18 cellular contexts compared by ENCODE assay signal in genomic region chr20:35433337-35433736, GRCh38. TPM values are rescaled to one million over a fixed set of nuclear protein-coding genes. Genes with fewer than 3 reads are reported as not detected.
DNase-seq lines count a peak whose midpoint lies in the region; ATAC-seq and TF ChIP-seq lines count a peak whose summit lies in the region.
"Had no signal": no experiment of that assay in that cellular context is flagged by ENCODE, and none has a peak within 500 bp of the region (broad histone marks: within the 10 kb centered on the region; RNA-seq: fewer than 3 reads in every experiment).

No MANE protein-coding gene starts in this region.

- H3K9me3 ChIP-seq in RWPE2 (ENCODE audit: severe bottlenecking) (no peaks in the 10 kb centered on the region), endodermal cell (ENCODE audit: control insufficient read depth, low read length) (no peaks in the 10 kb centered on the region)
- H3K9me3 ChIP-seq: BLaER1 had no signal

- 0 out of 2 replicates have a peak, but pooled peaks cover 6% of the 10 kb centered on the region for H3K4me1 ChIP-seq in GM23338 (ENCODE audit: insufficient read depth)
- no peaks in the 10 kb centered on the region for H3K4me1 ChIP-seq in RWPE2 (ENCODE audit: insufficient read depth, poor library complexity, severe bottlenecking)
- H3K4me1 ChIP-seq in endodermal cell (ENCODE audit: control insufficient read depth, insufficient read depth, low read length): peaks cover 3% of the 10 kb centered on the region

- H3K79me2 ChIP-seq in GM23338 (replicated peaks; ENCODE audit: insufficient read depth): no peaks in the 10 kb centered on the region

- H3K4me1 Mint-ChIP-seq in GM23338 (peaks cover 34% of the 10 kb centered on the region), endodermal cell (peaks cover 22% of the 10 kb centered on the region), progenitor cell of endocrine pancreas (ENCODE audit: low read depth) (peaks cover 19% of the 10 kb centered on the region)
- H3K4me1 Mint-ChIP-seq in activated T-helper 17 cell treated with anti-CD3 and anti-CD28 coated beads, Interleukin-2, amount 50 U/mL, for 72 hours: peaks cover 8% of the 10 kb centered on the region

- no peaks in the 10 kb centered on the region for H3F3A ChIP-seq in GM23338 (replicated peaks; ENCODE audit: low read depth)

- peaks cover 6% of the 10 kb centered on the region for H3K27me3 Mint-ChIP-seq in GM23338 (ENCODE audit: insufficient read depth, low read depth, poor library complexity)
- no peaks in the 10 kb centered on the region for H3K27me3 Mint-ChIP-seq in endodermal cell (ENCODE audit: insufficient read depth)
- H3K27me3 Mint-ChIP-seq in progenitor cell of endocrine pancreas: no peaks in the 10 kb centered on the region
- no peaks in the 10 kb centered on the region for H3K27me3 Mint-ChIP-seq in activated T-helper 17 cell treated with anti-CD3 and anti-CD28 coated beads, Interleukin-2, amount 50 U/mL, for 72 hours
- H3K27me3 Mint-ChIP-seq: CD4-positive, alpha-beta memory T cell had no signal

- H3K36me3 ChIP-seq in GM23338 (ENCODE audit: insufficient read depth): no peaks in the 10 kb centered on the region
- H3K36me3 ChIP-seq in RWPE2 (ENCODE audit: low read depth): no peaks in the 10 kb centered on the region
- no peaks in the 10 kb centered on the region for H3K36me3 ChIP-seq in endodermal cell (ENCODE audit: control insufficient read depth, insufficient read depth, low read length)
- H3K36me3 ChIP-seq: BLaER1 had no signal

- ATAC-seq in GM23338 (no peak), RWPE2 (ENCODE audit: low read depth) (0 out of 3 replicates have a peak, but pooled peaks have one; percentile 5)
- no peak for ATAC-seq in activated T-helper 17 cell treated with anti-CD3 and anti-CD28 coated beads, Interleukin-2, amount 50 U/mL, for 72 hours (replicated peaks)

- no peaks in the 10 kb centered on the region for H3K9me3 Mint-ChIP-seq in GM23338
- H3K9me3 Mint-ChIP-seq in endodermal cell: no peaks in the 10 kb centered on the region
- H3K9me3 Mint-ChIP-seq in progenitor cell of endocrine pancreas (ENCODE audit: low read depth): no peaks in the 10 kb centered on the region
- no peaks in the 10 kb centered on the region for H3K9me3 Mint-ChIP-seq in activated T-helper 17 cell treated with anti-CD3 and anti-CD28 coated beads, Interleukin-2, amount 50 U/mL, for 72 hours
- H3K9me3 Mint-ChIP-seq: CD14-positive monocyte; CD4-positive, alpha-beta memory T cell; H9 had no signal

- H3K27ac Mint-ChIP-seq in GM23338 (no peak overlapping the region), endodermal cell (peak overlapping the region; percentile 27), progenitor cell of endocrine pancreas (peak overlapping the region; percentile 83)
- no peak overlapping the region for H3K27ac Mint-ChIP-seq in activated T-helper 17 cell treated with anti-CD3 and anti-CD28 coated beads, Interleukin-2, amount 50 U/mL, for 72 hours

- H3K4me2 ChIP-seq in GM23338: no peak overlapping the region
- H3K4me2 ChIP-seq: BLaER1 had no signal

- H3K9me2 ChIP-seq in GM23338 (ENCODE audit: insufficient read depth): no peaks in the 10 kb centered on the region

- no peak overlapping the region for H3K4me3 Mint-ChIP-seq in GM23338
- no peak overlapping the region for H3K4me3 Mint-ChIP-seq in endodermal cell
- no peak overlapping the region for H3K4me3 Mint-ChIP-seq in progenitor cell of endocrine pancreas (ENCODE audit: low read depth)
- H3K4me3 Mint-ChIP-seq in activated T-helper 17 cell treated with anti-CD3 and anti-CD28 coated beads, Interleukin-2, amount 50 U/mL, for 72 hours: no peak overlapping the region
- H3K4me3 Mint-ChIP-seq: CD14-positive monocyte, H9 had no signal

- TF ChIP-seq CTCF in GM23338 (conservative IDR thresholded peaks at IDR 0.05; ENCODE audit: low read depth in 2 of 2): no peak
- no peak for TF ChIP-seq CTCF in RWPE2 (IDR thresholded peaks at IDR 0.05; ENCODE audit: poor library complexity, severe bottlenecking)
- no peak for TF ChIP-seq CTCF in endodermal cell (conservative IDR thresholded peaks at IDR 0.05)
- TF ChIP-seq CTCF in progenitor cell of endocrine pancreas (IDR thresholded peaks at IDR 0.05; ENCODE audit: unreplicated experiment): no peak

- H3K27me3 ChIP-seq in GM23338 (ENCODE audit: insufficient read depth): no peaks in the 10 kb centered on the region
- H3K27me3 ChIP-seq in RWPE2 (ENCODE audit: insufficient read depth, poor library complexity, severe bottlenecking): no peaks in the 10 kb centered on the region
- no peaks in the 10 kb centered on the region for H3K27me3 ChIP-seq in endodermal cell (ENCODE audit: control insufficient read depth, insufficient read depth, low read length, poor library complexity, severe bottlenecking)
- H3K27me3 ChIP-seq: BLaER1 had no signal

- DNase-seq in GM23338 (ENCODE audit: low spot score): no peak
- no peak for DNase-seq in RWPE2 (ENCODE audit: low spot score)
- no peak for DNase-seq in endodermal cell
- DNase-seq in progenitor cell of endocrine pancreas (ENCODE audit: low spot score, unreplicated experiment): no peak
- DNase-seq in NCI-H345 (lab: John Stamatoyannopoulos, UW): no peak
- no peak for DNase-seq in T-helper 1 cell
- DNase-seq: 8988T; Calu3; CD4-positive, alpha-beta memory T cell; DMS79 treated with DMSO at 0.1 percent for 48 hours; GF-D8; GOT3; H9 had no signal

- H3K4me3 ChIP-seq in GM23338 (no peak overlapping the region), RWPE2 (ENCODE audit: severe bottlenecking) (no peak overlapping the region), endodermal cell (ENCODE audit: low read length) (no peak overlapping the region)
- H3K4me3 ChIP-seq: BLaER1 had no signal

- WGBS in endodermal cell (ENCODE audit: insufficient coverage in 1 of 2, insufficient read length in 1 of 2), 2 experiments: 92 to 100% methylated on average over 2 of the region's 2 CpGs

- H3K9ac ChIP-seq in endodermal cell (ENCODE audit: extremely low read depth, low read length, poor library complexity, severe bottlenecking): no peak overlapping the region
- H3K9ac ChIP-seq: BLaER1 had no signal

- H3K36me3 Mint-ChIP-seq in GM23338 (ENCODE audit: low read depth): no peaks in the 10 kb centered on the region
- H3K36me3 Mint-ChIP-seq in endodermal cell (ENCODE audit: low read depth): no peaks in the 10 kb centered on the region
- no peaks in the 10 kb centered on the region for H3K36me3 Mint-ChIP-seq in progenitor cell of endocrine pancreas (ENCODE audit: insufficient read depth)
- H3K36me3 Mint-ChIP-seq in activated T-helper 17 cell treated with anti-CD3 and anti-CD28 coated beads, Interleukin-2, amount 50 U/mL, for 72 hours (ENCODE audit: low read depth): no peaks in the 10 kb centered on the region
- H3K36me3 Mint-ChIP-seq: CD14-positive monocyte; CD4-positive, alpha-beta memory T cell had no signal

- H3K27ac ChIP-seq in GM23338 (ENCODE audit: low read depth): no peak overlapping the region
- no peak overlapping the region for H3K27ac ChIP-seq in RWPE2 (ENCODE audit: poor library complexity, severe bottlenecking)
- H3K27ac ChIP-seq in endodermal cell (ENCODE audit: low read depth, low read length): no peak overlapping the region
- H3K27ac ChIP-seq: BLaER1 had no signal

- H2AFZ ChIP-seq in GM23338: peak overlapping the region; percentile 74; the same call in 1 of the 2 replicates

- no peaks in the 10 kb centered on the region for H4K20me1 ChIP-seq in GM23338 (replicated peaks; ENCODE audit: insufficient read depth)
- H4K20me1 ChIP-seq: BLaER1 had no signal

TF ChIP-seq in GM23338, 12 proteins besides CTCF, POLR2A, EP300 and RAD21 (continues in another document):
- no peak for TF ChIP-seq JUNB (IDR thresholded peaks at IDR 0.05; ENCODE audit: unreplicated experiment)

RNA-seq across cellular contexts. Expression of gene GDF5, which starts 4.7 kb away (rescaled TPM):
- total RNA-seq in GM23338 (2014; rRNA removed; shearing (Covaris generic)): 0.50 TPM in 1 of 2 replicates, not detected in the other
- not detected in 2 replicates for polyA plus RNA-seq in GM23338 (2016; fragmentation: Nextera tagmentation; extraction: Ambion mirVana)
- total RNA-seq in endodermal cell (not detected), progenitor cell of endocrine pancreas (not detected in 2 replicates)
- polyA plus RNA-seq in endodermal cell (2013, experiment 1 of 2): 0.18 TPM
- 0.29 TPM for polyA plus RNA-seq in endodermal cell (2013, experiment 2 of 2)
- not detected for total RNA-seq in activated T-helper 17 cell treated with anti-CD3 and anti-CD28 coated beads, Interleukin-2, amount 50 U/mL, for 72 hours
- total RNA-seq: A673; Calu3; CD4-positive, alpha-beta memory T cell; H9; HT-29 had no signal
- polyA plus RNA-seq: CD14-positive monocyte; CD4-positive, alpha-beta memory T cell had no signal

RNA-seq across cellular contexts. Expression of gene UQCC1, which starts 21.6 kb away (rescaled TPM):
- 46.9 and 67.8 TPM in 2 replicates for total RNA-seq in GM23338 (2014; rRNA removed; shearing (Covaris generic))
- polyA plus RNA-seq in GM23338 (2016; fragmentation: Nextera tagmentation; extraction: Ambion mirVana): 25.0 and 25.1 TPM in 2 replicates
- 10 to 100 TPM; 55.1 to 68.7 TPM for total RNA-seq in endodermal cell
- 41.1 TPM for polyA plus RNA-seq in endodermal cell (2013, experiment 1 of 2)
- polyA plus RNA-seq in endodermal cell (2013, experiment 2 of 2): 33.7 TPM
- 59.2 and 65.0 TPM in 2 replicates for total RNA-seq in progenitor cell of endocrine pancreas
- 10 to 100 TPM; 76.3 to 79.3 TPM for total RNA-seq in activated T-helper 17 cell treated with anti-CD3 and anti-CD28 coated beads, Interleukin-2, amount 50 U/mL, for 72 hours

RNA-seq across cellular contexts. Expression of gene CEP250, which starts 22.1 kb away (rescaled TPM):
- 28.0 and 39.0 TPM in 2 replicates for total RNA-seq in GM23338 (2014; rRNA removed; shearing (Covaris generic))
- 28.9 and 29.1 TPM in 2 replicates for polyA plus RNA-seq in GM23338 (2016; fragmentation: Nextera tagmentation; extraction: Ambion mirVana)
- total RNA-seq in endodermal cell (10 to 100 TPM; 29.8 to 46.5 TPM), progenitor cell of endocrine pancreas (73.2 and 76.9 TPM in 2 replicates)
- polyA plus RNA-seq in endodermal cell (2013, experiment 1 of 2): 44.3 TPM
- polyA plus RNA-seq in endodermal cell (2013, experiment 2 of 2): 37.2 TPM
- total RNA-seq in activated T-helper 17 cell treated with anti-CD3 and anti-CD28 coated beads, Interleukin-2, amount 50 U/mL, for 72 hours: 10 to 100 TPM; 77.8 to 88.3 TPM

Comparison
In these comparisons a context has a peak if more than half of its experiments do, and no peak if none do; other contexts are left out.
1. H3K27ac Mint-ChIP-seq: peak in endodermal cell (single experiment) and progenitor cell of endocrine pancreas (single experiment); none in GM23338 (single experiment) and activated T-helper 17 cell treated with anti-CD3 and anti-CD28 coated beads, Interleukin-2, amount 50 U/mL, for 72 hours (single experiment).